Comparison of ENCODE assay signal across 9 cellular contexts in genomic region chr5:53430618-53431252, GRCh38. TPM values are rescaled to one million over a fixed set of nuclear protein-coding genes. Genes with fewer than 3 reads are reported as not detected.
DNase-seq lines count a peak whose midpoint lies in the region; ATAC-seq and TF ChIP-seq lines count a peak whose summit lies in the region.
"Had no signal": no experiment of that assay in that cellular context is flagged by ENCODE, and none has a peak within 500 bp of the region (broad histone marks: within the 10 kb centered on the region; RNA-seq: fewer than 3 reads in every experiment).

No MANE protein-coding gene starts in this region.

- H3K27ac Mint-ChIP-seq in activated T-helper 1 cell treated with anti-CD3 and anti-CD28 coated beads, Interleukin-12 subunit alpha, Interleukin-12 subunit beta, Interleukin-2, Interleukin-4 antibody, amounts not matched to agents 30 ng/mL and 10 ng/mL and 1 ng/mL, durations not matched to agents 14 hours and 24 hours and 36 hours: no peak overlapping the region

- H3K27me3 Mint-ChIP-seq in activated T-helper 1 cell treated with anti-CD3 and anti-CD28 coated beads, Interleukin-12 subunit alpha, Interleukin-12 subunit beta, Interleukin-2, Interleukin-4 antibody, amounts not matched to agents 30 ng/mL and 10 ng/mL and 1 ng/mL, durations not matched to agents 14 hours and 24 hours and 36 hours (ENCODE audit: insufficient read depth): peaks cover 17% of the 10 kb centered on the region

- no peaks in the 10 kb centered on the region for H3K36me3 Mint-ChIP-seq in activated T-helper 1 cell treated with anti-CD3 and anti-CD28 coated beads, Interleukin-12 subunit alpha, Interleukin-12 subunit beta, Interleukin-2, Interleukin-4 antibody, amounts not matched to agents 30 ng/mL and 10 ng/mL and 1 ng/mL, durations not matched to agents 14 hours and 24 hours and 36 hours (ENCODE audit: low read depth)

- ATAC-seq in aorta (ENCODE audit: low FRiP score) (no peak), HG03520 (IDR thresholded peaks at IDR 0.05; ENCODE audit: unreplicated experiment) (no peak)

- in situ Hi-C loops in transverse colon (cut with MboI; ENCODE audit: low pct_ligation_motif_present in 1 of 4, low pct_unique_long_range_greater_than_20kb in 1 of 4, low sequenced_read_pairs in 3 of 4): loop anchor here in 1 of 4 donors (25.0 kb wide), 1 partner anchor 268 kb away; no protein-coding TSS in a partner anchor

- H3K36me3 ChIP-seq in transverse colon: no peaks in the 10 kb centered on the region
- no peaks in the 10 kb centered on the region for H3K36me3 ChIP-seq in aorta (ENCODE audit: control insufficient read depth in 1 of 2, insufficient read depth in 2 of 2, low read length in 1 of 2)

- intact Hi-C loops in transverse colon (cut with DNase I; ENCODE audit: low total_unique reads): no loop called here
- intact Hi-C loops in aorta (cut with DNase I): loop anchor here (5.0 kb wide), 1 partner anchor 168 kb away; no protein-coding TSS in a partner anchor
- intact Hi-C loops in activated T-helper 1 cell treated with anti-CD3 and anti-CD28 coated beads, Interleukin-12 subunit alpha, Interleukin-12 subunit beta, Interleukin-2, Interleukin-4 antibody, amounts not matched to agents 30 ng/mL and 10 ng/mL and 1 ng/mL, durations not matched to agents 14 hours and 24 hours and 36 hours (cut with micrococcal nuclease): no loop called here

- no peak for TF ChIP-seq POLR2A in transverse colon (IDR thresholded peaks at IDR 0.05)

- H3K9me3 ChIP-seq in transverse colon: no peaks in the 10 kb centered on the region
- no peaks in the 10 kb centered on the region for H3K9me3 ChIP-seq in aorta (ENCODE audit: control insufficient read depth, low read length)

- TF ChIP-seq CTCF in transverse colon (IDR thresholded peaks at IDR 0.05): peak in 3 of 5 experiments; percentile 16 to 29 (median 21)

- WGBS in transverse colon (ENCODE audit: low coverage in 1 of 2), 2 donors: 75 to 89% methylated on average over 5 of the region's 5 CpGs
- 40 to 50% methylated on average over 5 of the region's 5 CpGs for WGBS in aorta, 2 donors

- H3K9me3 Mint-ChIP-seq in activated T-helper 1 cell treated with anti-CD3 and anti-CD28 coated beads, Interleukin-12 subunit alpha, Interleukin-12 subunit beta, Interleukin-2, Interleukin-4 antibody, amounts not matched to agents 30 ng/mL and 10 ng/mL and 1 ng/mL, durations not matched to agents 14 hours and 24 hours and 36 hours: no peaks in the 10 kb centered on the region

- DNase-seq in NCI-H748 (lab: John Stamatoyannopoulos, UW; ENCODE audit: unreplicated experiment): peak; percentile 40
- DNase-seq in NCI-H748 treated with DMSO at 0.1 percent for 48 hours (lab: John Stamatoyannopoulos, UW): no peak
- DNase-seq in SW 1271 (lab: John Stamatoyannopoulos, UW): peak; percentile 46 to 66
- peak; percentile 44 for DNase-seq in glomerular visceral epithelial cell (ENCODE audit: extremely low spot score)
- no peak for DNase-seq in transverse colon
- DNase-seq in aorta: no peak
- no peak for DNase-seq in activated T-helper 1 cell treated with anti-CD3 and anti-CD28 coated beads, Interleukin-12 subunit alpha, Interleukin-12 subunit beta, Interleukin-2, Interleukin-4 antibody, amounts not matched to agents 30 ng/mL and 10 ng/mL and 1 ng/mL, durations not matched to agents 14 hours and 24 hours and 36 hours (ENCODE audit: low spot score)
- DNase-seq: NCI-H345 had no signal

- no peaks in the 10 kb centered on the region for H3K4me1 Mint-ChIP-seq in activated T-helper 1 cell treated with anti-CD3 and anti-CD28 coated beads, Interleukin-12 subunit alpha, Interleukin-12 subunit beta, Interleukin-2, Interleukin-4 antibody, amounts not matched to agents 30 ng/mL and 10 ng/mL and 1 ng/mL, durations not matched to agents 14 hours and 24 hours and 36 hours (ENCODE audit: low read depth)

- H3K4me1 ChIP-seq in transverse colon (no peaks in the 10 kb centered on the region), aorta (ENCODE audit: control insufficient read depth in 1 of 2, insufficient read depth in 2 of 2, low read length in 2 of 2) (no peaks in the 10 kb centered on the region)

- H3K27me3 ChIP-seq in transverse colon (no peaks in the 10 kb centered on the region), aorta (ENCODE audit: control insufficient read depth in 1 of 2, insufficient read depth in 2 of 2, low read length in 1 of 2) (no peaks in the 10 kb centered on the region)

- no peak for TF ChIP-seq EP300 in transverse colon (IDR thresholded peaks at IDR 0.05; ENCODE audit: low read depth)

- H3K4me3 ChIP-seq in transverse colon (no peak overlapping the region), aorta (ENCODE audit: low read length in 2 of 2) (no peak overlapping the region)

- H3K27ac ChIP-seq in transverse colon (no peak overlapping the region), aorta (ENCODE audit: low read depth in 1 of 2, low read length in 2 of 2) (no peak overlapping the region)

- no peak overlapping the region for H3K4me3 Mint-ChIP-seq in activated T-helper 1 cell treated with anti-CD3 and anti-CD28 coated beads, Interleukin-12 subunit alpha, Interleukin-12 subunit beta, Interleukin-2, Interleukin-4 antibody, amounts not matched to agents 30 ng/mL and 10 ng/mL and 1 ng/mL, durations not matched to agents 14 hours and 24 hours and 36 hours

RNA-seq across cellular contexts. Expression of gene FST, which starts 49.7 kb away (rescaled TPM):
- total RNA-seq in transverse colon (10 to 100 TPM in 1 of 4 donors, 1 to 10 TPM in 3; 3.4 to 25.7 (median 5.3) TPM), aorta (10 to 100 TPM in 1 of 2 donors, 1 to 10 TPM in 1; 6.1 to 16.8 TPM)
- polyA plus RNA-seq in aorta: 1 to 10 TPM; 1.8 to 7.5 TPM
- total RNA-seq in activated T-helper 1 cell treated with anti-CD3 and anti-CD28 coated beads, Interleukin-12 subunit alpha, Interleukin-12 subunit beta, Interleukin-2, Interleukin-4 antibody, amounts not matched to agents 30 ng/mL and 10 ng/mL and 1 ng/mL, durations not matched to agents 14 hours and 24 hours and 36 hours: 0.17 and 0.31 TPM in 2 replicates

Comparison
In these comparisons a context has a peak if more than half of its experiments do, and no peak if none do; other contexts are left out.
1. DNase-seq: peak in NCI-H748 (single experiment), SW 1271 (2 of 2) and glomerular visceral epithelial cell (single experiment); none in NCI-H748 treated with DMSO at 0.1 percent for 48 hours (single experiment), transverse colon (single experiment), aorta (0 of 2) and activated T-helper 1 cell treated with anti-CD3 and anti-CD28 coated beads, Interleukin-12 subunit alpha, Interleukin-12 subunit beta, Interleukin-2, Interleukin-4 antibody, amounts not matched to agents 30 ng/mL and 10 ng/mL and 1 ng/mL, durations not matched to agents 14 hours and 24 hours and 36 hours (single experiment).
2. intact Hi-C loops: an anchor here in aorta (5.0 kb wide); none called in transverse colon and activated T-helper 1 cell treated with anti-CD3 and anti-CD28 coated beads, Interleukin-12 subunit alpha, Interleukin-12 subunit beta, Interleukin-2, Interleukin-4 antibody, amounts not matched to agents 30 ng/mL and 10 ng/mL and 1 ng/mL, durations not matched to agents 14 hours and 24 hours and 36 hours.